ENCODE assay signal across 1 cellular context in the genomic region with DNA sequence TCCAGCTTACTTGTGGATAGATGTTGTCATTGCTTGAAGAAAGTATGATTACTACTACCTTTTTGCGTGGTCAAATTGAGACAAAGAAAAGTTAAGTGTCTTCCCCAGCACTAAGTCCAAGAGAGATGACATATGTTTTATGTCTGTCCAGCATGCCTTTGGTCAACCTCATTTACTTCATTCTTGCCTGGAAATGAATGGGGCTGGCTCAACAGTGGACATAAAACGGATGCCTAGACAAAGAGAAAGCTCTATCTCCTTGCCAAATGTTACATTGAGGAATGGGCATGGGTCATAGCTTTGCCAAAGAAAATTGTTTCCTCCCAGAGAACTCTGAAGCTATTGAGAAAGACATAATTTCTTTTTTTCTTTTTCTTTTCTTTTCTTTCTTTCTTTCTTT.
TF ChIP-seq lines count a peak whose summit lies in the region.

No MANE protein-coding gene starts in this region.

TF ChIP-seq in SK-N-SH, 30 proteins besides CTCF, POLR2A, EP300 and RAD21 (continued from another document):
- TF ChIP-seq USF2 (IDR thresholded peaks at IDR 0.05; ENCODE audit: borderline replicate concordance, low read depth, low read length): no peak
- TF ChIP-seq RXRA (IDR thresholded peaks at IDR 0.05; ENCODE audit: borderline replicate concordance, low read depth): no peak
- TF ChIP-seq SMC3 (IDR thresholded peaks at IDR 0.05; ENCODE audit: low read depth, low read length): no peak
- no peak for TF ChIP-seq SIN3A (IDR thresholded peaks at IDR 0.05; ENCODE audit: borderline replicate concordance, low read depth, low read length)
- no peak for TF ChIP-seq FOSL2 (IDR thresholded peaks at IDR 0.05; ENCODE audit: borderline replicate concordance, low read depth)
- TF ChIP-seq JUND (IDR thresholded peaks at IDR 0.05): no peak
- no peak for TF ChIP-seq TEAD4 (IDR thresholded peaks at IDR 0.05; ENCODE audit: borderline replicate concordance, insufficient read depth)
- no peak for TF ChIP-seq NRF1 (IDR thresholded peaks at IDR 0.05; ENCODE audit: low read depth, low read length)
- TF ChIP-seq MXI1 (IDR thresholded peaks at IDR 0.05; ENCODE audit: low read depth, low read length): no peak
- TF ChIP-seq GABPA (IDR thresholded peaks at IDR 0.05; ENCODE audit: low read depth): no peak
